17 cellular contexts compared by ENCODE assay signal in genomic region chr11:6686006-6686405, GRCh38. TPM values are rescaled to one million over a fixed set of nuclear protein-coding genes. Genes with fewer than 3 reads are reported as not detected.
A peak's percentile ranks its signal among the peaks of the same experiment; 100 is the strongest.
DNase-seq lines count a peak whose midpoint lies in the region; ATAC-seq, FAIRE-seq and TF ChIP-seq lines count a peak whose summit lies in the region.
"Had no signal": no experiment of that assay in that cellular context is flagged by ENCODE, and none has a peak within 500 bp of the region (broad histone marks: within the 10 kb centered on the region; RNA-seq: fewer than 3 reads in every experiment).

No MANE protein-coding gene starts in this region.

- no peak overlapping the region for H3K4me3 Mint-ChIP-seq in activated T-cell treated with anti-CD3 and anti-CD28 coated beads, Interleukin-2, amount 50 U/mL, for 72 hours
- H3K4me3 Mint-ChIP-seq in neural crest cell, result peak overlapping the region; percentile 65

- H3K9me3 Mint-ChIP-seq in activated T-cell treated with anti-CD3 and anti-CD28 coated beads, Interleukin-2, amount 50 U/mL, for 72 hours, result peaks cover 0 to 2% of the 10 kb centered on the region in 2 donors
- H3K9me3 Mint-ChIP-seq in neural crest cell, result peaks cover 7% of the 10 kb centered on the region

- peaks cover 4% of the 10 kb centered on the region; the same call in 1 of the 2 replicates for H3K9me3 ChIP-seq in SK-N-MC (ENCODE audit: low read depth, low read length)

- peak overlapping the region; percentile 45; the same call in 1 of the 2 replicates for H3K27ac ChIP-seq in SK-N-MC
- H3K27ac ChIP-seq: BLaER1, GM23248 had no signal

- H3K36me3 ChIP-seq in SK-N-MC (ENCODE audit: insufficient read depth, low read length), result peaks cover 14% of the 10 kb centered on the region

- in situ Hi-C loops in KBM-7 (cut with MboI; ENCODE audit: low pct_unique_long_range_greater_than_20kb, low sequenced_read_pairs), result no loop called here

- H3K27ac Mint-ChIP-seq in activated T-cell treated with anti-CD3 and anti-CD28 coated beads, Interleukin-2, amount 50 U/mL, for 72 hours, result peak overlapping the region; percentile 76
- no peak overlapping the region for H3K27ac Mint-ChIP-seq in neural crest cell (ENCODE audit: unreplicated experiment)

- peaks cover 40% of the 10 kb centered on the region for H3K4me1 Mint-ChIP-seq in activated T-cell treated with anti-CD3 and anti-CD28 coated beads, Interleukin-2, amount 50 U/mL, for 72 hours (ENCODE audit: low read depth)
- peaks cover 20% of the 10 kb centered on the region for H3K4me1 Mint-ChIP-seq in neural crest cell

- no peaks in the 10 kb centered on the region for H3K27me3 Mint-ChIP-seq in activated T-cell treated with anti-CD3 and anti-CD28 coated beads, Interleukin-2, amount 50 U/mL, for 72 hours (ENCODE audit: low read depth)
- H3K27me3 Mint-ChIP-seq in neural crest cell (ENCODE audit: low read depth), result no peaks in the 10 kb centered on the region

- FAIRE-seq in H54 (lab: Jason Lieb, UNC), result no peak
- FAIRE-seq: GM12878, GM18507 had no signal

- DNase-seq in activated T-cell treated with anti-CD3 and anti-CD28 coated beads, Interleukin-2, amount 50 U/mL, for 72 hours, result no peak
- no peak for DNase-seq in activated T-cell treated with anti-CD3 and anti-CD28 coated beads, Interleukin-2, amount 50 U/mL, for 1 hour
- DNase-seq in SK-N-MC (ENCODE audit: low read depth, low spot score) (no peak), fibroblast of mammary gland (ENCODE audit: low read depth) (peak; percentile 67), neural crest cell (ENCODE audit: low read depth, low spot score) (no peak), KBM-7 (no peak), H54 (ENCODE audit: insufficient read length, low spot score) (no peak), HCEC 1CT (no peak)
- DNase-seq: 8988T, AML-193, Calu3, DMS 273 treated with DMSO at 0.1 percent for 48 hours, GM23248, H7 had no signal

- TF ChIP-seq POLR2A in H54 (IDR thresholded peaks at IDR 0.05; ENCODE audit: low read depth, low read length), result no peak

- TF ChIP-seq CTCF in fibroblast of mammary gland (conservative IDR thresholded peaks at IDR 0.05; ENCODE audit: control insufficient read depth, insufficient read depth, low read depth, low read length) (no peak), neural crest cell (conservative IDR thresholded peaks at IDR 0.05) (no peak)

- no peak overlapping the region for H3K4me3 ChIP-seq in SK-N-MC
- H3K4me3 ChIP-seq in fibroblast of mammary gland (ENCODE audit: control insufficient read depth, low read depth, low read length), result no peak overlapping the region
- H3K4me3 ChIP-seq: BLaER1, GM12878, GM23248 had no signal

- H3K36me3 Mint-ChIP-seq in activated T-cell treated with anti-CD3 and anti-CD28 coated beads, Interleukin-2, amount 50 U/mL, for 72 hours (ENCODE audit: insufficient read depth in 2 of 2), result peaks cover 5 to 10% of the 10 kb centered on the region in 2 donors
- peaks cover 11% of the 10 kb centered on the region for H3K36me3 Mint-ChIP-seq in neural crest cell (ENCODE audit: low read depth)

- no peak for ATAC-seq in activated T-cell treated with anti-CD3 and anti-CD28 coated beads, Interleukin-2, amount 50 U/mL, for 72 hours (replicated peaks in 1 of 2)
- ATAC-seq: GM12878 had no signal

- no peak overlapping the region for H3K9ac ChIP-seq in SK-N-MC (ENCODE audit: insufficient read length)
- H3K9ac ChIP-seq: BLaER1, GM23248 had no signal

RNA-seq across cellular contexts. Expression of gene MRPL17, which starts 2.9 kb away (rescaled TPM):
- 10 to 100 TPM; 38.2 to 39.8 TPM for total RNA-seq in activated T-cell treated with anti-CD3 and anti-CD28 coated beads, Interleukin-2, amount 50 U/mL, for 72 hours
- total RNA-seq in neural crest cell, result 47.2 and 58.9 TPM in 2 replicates

RNA-seq across cellular contexts. Expression of gene DCHS1, which starts 30.4 kb away (rescaled TPM):
- 1 to 10 TPM; 2.1 to 2.9 TPM for total RNA-seq in activated T-cell treated with anti-CD3 and anti-CD28 coated beads, Interleukin-2, amount 50 U/mL, for 72 hours
- 37.5 and 40.4 TPM in 2 replicates for total RNA-seq in neural crest cell
